Comparison of ENCODE assay signal across 8 cellular contexts in genomic region chr7:143363011-143363937, GRCh38. TPM values are rescaled to one million over a fixed set of nuclear protein-coding genes. Genes with fewer than 3 reads are reported as not detected.
DNase-seq lines count a peak whose midpoint lies in the region; ATAC-seq and TF ChIP-seq lines count a peak whose summit lies in the region.

No MANE protein-coding gene starts in this region.

- H3K4me3 ChIP-seq in BJ (ENCODE audit: low read depth, low read length) (peak overlapping the region; percentile 32), NT2/D1 (ENCODE audit: insufficient read length, low read depth) (peak overlapping the region; percentile 32), ectodermal cell (ENCODE audit: insufficient read depth, low read depth, low read length) (peak overlapping the region; percentile 74), neuronal stem cell (ENCODE audit: low read length in 2 of 2) (peak overlapping the region; percentile 82 to 92)

- H4K91ac ChIP-seq in neuronal stem cell (ENCODE audit: low read depth, low read length, poor library complexity) = no peak overlapping the region

- H3K79me1 ChIP-seq in neuronal stem cell (ENCODE audit: low read depth, low read length) = no peaks in the 10 kb centered on the region

- TF ChIP-seq CTCF in BJ (IDR thresholded peaks at IDR 0.05; ENCODE audit: insufficient read depth, low read depth, low read length) = no peak

- H2BK5ac ChIP-seq in neuronal stem cell (ENCODE audit: low read length) = no peak overlapping the region

- CTCF ChIA-PET in BJ (lab: Yijun Ruan, JAX) = interaction anchor here (2.1 kb wide), 1 partner anchor 12 kb away, joined by 8 read pairs; no protein-coding TSS in a partner anchor

- WGBS in ectodermal cell, 2 experiments = 44 to 46% methylated on average over 20 of the region's 20 CpGs
- no CpG with 5 or more reads among the region's 20 CpGs for WGBS in neuronal stem cell (ENCODE audit: extremely low coverage in 2 of 2, insufficient read length in 2 of 2, insufficient replicate concordance in 1 of 2), 2 donors

- no peaks in the 10 kb centered on the region for H3K9me3 ChIP-seq in NT2/D1 (ENCODE audit: insufficient read depth, low read length)
- H3K9me3 ChIP-seq in ectodermal cell (ENCODE audit: control insufficient read depth, low read length) = no peaks in the 10 kb centered on the region
- H3K9me3 ChIP-seq in neuronal stem cell (replicated peaks in 1 of 2; ENCODE audit: control insufficient read depth in 2 of 2, insufficient read depth in 1 of 2, low read depth in 1 of 2, low read length in 2 of 2) = no peaks in the 10 kb centered on the region

- H3K27me3 ChIP-seq in BJ (ENCODE audit: control insufficient read depth, insufficient read depth, low read length) (peaks cover 24% of the 10 kb centered on the region), NT2/D1 (ENCODE audit: insufficient read depth, insufficient read length) (peaks cover 43% of the 10 kb centered on the region), ectodermal cell (ENCODE audit: control insufficient read depth, insufficient read depth, low read length, poor library complexity, severe bottlenecking) (peaks cover 13% of the 10 kb centered on the region), neuronal stem cell (ENCODE audit: control insufficient read depth in 3 of 3, insufficient read depth in 3 of 3, low read depth in 1 of 3, low read length in 3 of 3) (peaks cover 0 to 10% (median 3%) of the 10 kb centered on the region in 3 experiments)

- DNase-seq in BJ (ENCODE audit: low read depth) (no peak), NT2/D1 (ENCODE audit: low read depth, low spot score) (no peak), neuronal stem cell (ENCODE audit: low spot score) (no peak), kidney glomerular epithelial cell (lab: John Stamatoyannopoulos, UW) (no peak)

- no peak overlapping the region for H2BK12ac ChIP-seq in neuronal stem cell (ENCODE audit: low read length)

- no peak overlapping the region for H2BK15ac ChIP-seq in neuronal stem cell (ENCODE audit: low read length)

- H2AFZ ChIP-seq in neuronal stem cell (ENCODE audit: low read length) = peak overlapping the region; percentile 99

- peak overlapping the region; percentile 85 for H3K4me2 ChIP-seq in neuronal stem cell (ENCODE audit: insufficient read depth, low read length, poor library complexity, severe bottlenecking)

- no peak overlapping the region for H4K8ac ChIP-seq in neuronal stem cell (ENCODE audit: low read depth, low read length)

- H3K36me3 ChIP-seq in BJ (ENCODE audit: control insufficient read depth, insufficient read depth, low read length) = no peaks in the 10 kb centered on the region
- no peaks in the 10 kb centered on the region for H3K36me3 ChIP-seq in NT2/D1 (ENCODE audit: insufficient read depth, insufficient read length, low read length)
- H3K36me3 ChIP-seq in ectodermal cell (ENCODE audit: control insufficient read depth, insufficient read depth, low read length) = no peaks in the 10 kb centered on the region
- H3K36me3 ChIP-seq in neuronal stem cell (replicated peaks in 1 of 2; ENCODE audit: control insufficient read depth in 2 of 2, insufficient read depth in 2 of 2, low read length in 2 of 2) = peaks cover 9 to 13% of the 10 kb centered on the region in 2 donors

- H2BK120ac ChIP-seq in neuronal stem cell (ENCODE audit: low read depth, low read length) = no peak overlapping the region

- no peak for ATAC-seq in HG03571 (IDR thresholded peaks at IDR 0.05; ENCODE audit: unreplicated experiment)
- no peak for ATAC-seq in GM18868 (IDR thresholded peaks at IDR 0.05; ENCODE audit: unreplicated experiment)
- ATAC-seq in HG02885 (IDR thresholded peaks at IDR 0.05; ENCODE audit: poor library complexity, unreplicated experiment) = no peak

- H2AK5ac ChIP-seq in neuronal stem cell (ENCODE audit: low read depth, low read length) = peak overlapping the region; percentile 40

- H3K14ac ChIP-seq in neuronal stem cell (ENCODE audit: low read length) = no peak overlapping the region

- POLR2A ChIA-PET in BJ (lab: Charles Lee) = no interaction called here

- H3K4me1 ChIP-seq in NT2/D1 (ENCODE audit: insufficient read depth, insufficient read length) = no peaks in the 10 kb centered on the region
- H3K4me1 ChIP-seq in ectodermal cell (ENCODE audit: control insufficient read depth, insufficient read depth, low read length) = peaks cover 11% of the 10 kb centered on the region
- peaks cover 7 to 15% of the 10 kb centered on the region in 2 donors for H3K4me1 ChIP-seq in neuronal stem cell (ENCODE audit: control insufficient read depth in 2 of 2, insufficient read depth in 1 of 2, low read depth in 1 of 2, low read length in 2 of 2)

- no peak overlapping the region for H3K4ac ChIP-seq in neuronal stem cell (ENCODE audit: low read length)

- no peak overlapping the region for H3K23ac ChIP-seq in neuronal stem cell (ENCODE audit: low read depth, low read length, poor library complexity)

- H3K9ac ChIP-seq in NT2/D1 (ENCODE audit: insufficient read length, low read depth) = peak overlapping the region; percentile 56
- no peak overlapping the region for H3K9ac ChIP-seq in neuronal stem cell (ENCODE audit: low read depth, low read length, poor library complexity)

- no peak overlapping the region for H3K27ac ChIP-seq in ectodermal cell (ENCODE audit: insufficient read depth, low read depth, low read length, poor library complexity, severe bottlenecking)
- H3K27ac ChIP-seq in neuronal stem cell (replicated peaks; ENCODE audit: low read length) = no peak overlapping the region

- peak overlapping the region; percentile 84 for H3K18ac ChIP-seq in neuronal stem cell (ENCODE audit: low read length)

RNA-seq across cellular contexts. Expression of gene FAM131B, which starts 0.8 kb away (rescaled TPM):
- polyA plus RNA-seq in BJ (2011; rRNA removed) = 2.0 and 2.9 TPM in 2 replicates
- polyA minus RNA-seq in BJ (2011; rRNA and poly(A)+ RNA removed) = 3.6 and 4.5 TPM in 2 replicates
- 30.8 TPM for polyA plus RNA-seq in ectodermal cell (2013, experiment 1 of 4)
- polyA plus RNA-seq in ectodermal cell (2013, experiment 2 of 4) = 39.3 TPM
- polyA plus RNA-seq in ectodermal cell (2013, experiment 3 of 4) = 26.0 TPM
- polyA plus RNA-seq in ectodermal cell (2013, experiment 4 of 4) = 31.6 TPM
- polyA plus RNA-seq in neuronal stem cell (2013, experiment 1 of 2) = 27.3 TPM
- 26.2 TPM for polyA plus RNA-seq in neuronal stem cell (2013, experiment 2 of 2)

RNA-seq across cellular contexts. Expression of gene ZYX, which starts 17.9 kb away (rescaled TPM):
- 44.8 and 69.9 TPM in 2 replicates for polyA plus RNA-seq in BJ (2011; rRNA removed)
- 115 and 240 TPM in 2 replicates for polyA minus RNA-seq in BJ (2011; rRNA and poly(A)+ RNA removed)
- polyA plus RNA-seq in ectodermal cell (2013, experiment 1 of 4) = 115 TPM
- polyA plus RNA-seq in ectodermal cell (2013, experiment 2 of 4) = 138 TPM
- 94.3 TPM for polyA plus RNA-seq in ectodermal cell (2013, experiment 3 of 4)
- 103 TPM for polyA plus RNA-seq in ectodermal cell (2013, experiment 4 of 4)
- polyA plus RNA-seq in neuronal stem cell (2013, experiment 1 of 2) = 85.0 TPM
- 85.7 TPM for polyA plus RNA-seq in neuronal stem cell (2013, experiment 2 of 2)

RNA-seq across cellular contexts. Expression of gene EPHA1, which starts 45.4 kb away (rescaled TPM):
- 0.05 TPM in 1 of 2 replicates, not detected in the other for polyA plus RNA-seq in BJ (2011; rRNA removed)
- polyA minus RNA-seq in BJ (2011; rRNA and poly(A)+ RNA removed) = not detected in 2 replicates
- polyA plus RNA-seq in ectodermal cell (2013, experiment 1 of 4) = 3.6 TPM
- polyA plus RNA-seq in ectodermal cell (2013, experiment 2 of 4) = 2.0 TPM
- polyA plus RNA-seq in ectodermal cell (2013, experiment 3 of 4) = 1.7 TPM
- polyA plus RNA-seq in ectodermal cell (2013, experiment 4 of 4) = 1.1 TPM
- 0.24 TPM for polyA plus RNA-seq in neuronal stem cell (2013, experiment 1 of 2)
- polyA plus RNA-seq in neuronal stem cell (2013, experiment 2 of 2) = 0.15 TPM

RNA-seq across cellular contexts. Expression of gene CLCN1, which starts 47.4 kb away (rescaled TPM):
- polyA plus RNA-seq in BJ (2011; rRNA removed) = not detected in 2 replicates
- not detected in 2 replicates for polyA minus RNA-seq in BJ (2011; rRNA and poly(A)+ RNA removed)
- polyA plus RNA-seq in ectodermal cell (2013, experiment 1 of 4) = not detected
- not detected for polyA plus RNA-seq in ectodermal cell (2013, experiment 2 of 4)
- polyA plus RNA-seq in ectodermal cell (2013, experiment 3 of 4) = 0.11 TPM
- 0.12 TPM for polyA plus RNA-seq in ectodermal cell (2013, experiment 4 of 4)
- 0.03 TPM for polyA plus RNA-seq in neuronal stem cell (2013, experiment 1 of 2)
- polyA plus RNA-seq in neuronal stem cell (2013, experiment 2 of 2) = 0.04 TPM

Comparison
In these comparisons a context has a peak if more than half of its experiments do, and no peak if none do; other contexts are left out.
1. H3K4me3 ChIP-seq: peak in every context shown above with its lines; median percentile 87 in neuronal stem cell; 74 in ectodermal cell; 32 in BJ; 32 in NT2/D1.